28 cellular contexts compared by ENCODE assay signal in the genomic region with DNA sequence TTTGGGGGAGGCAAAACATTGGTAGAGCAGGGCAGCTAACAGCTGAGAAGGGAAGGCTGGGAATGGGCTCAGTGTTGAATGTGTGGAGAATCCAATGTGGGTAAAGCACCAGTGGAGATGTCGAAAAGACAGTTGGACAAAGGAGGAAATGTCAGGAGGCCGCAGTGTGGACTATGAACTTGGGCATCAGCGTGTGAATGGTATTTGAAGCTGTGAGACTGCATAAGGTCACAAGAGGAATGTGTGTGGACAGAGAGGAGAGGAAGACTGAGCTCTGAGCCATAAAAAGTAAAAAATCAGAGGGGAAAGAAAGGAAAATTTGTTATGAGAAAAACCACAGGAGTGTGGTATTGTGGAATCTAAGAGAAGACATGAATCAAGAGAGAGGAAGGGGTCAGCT.
"Had no signal": no experiment of that assay in that cellular context is flagged by ENCODE, and none has a peak within 500 bp of the region (broad histone marks: within the 10 kb centered on the region; RNA-seq: fewer than 3 reads in every experiment).

No MANE protein-coding gene starts in this region.

- H3K36me3 Mint-ChIP-seq: immature natural killer cell; naive thymus-derived CD8-positive, alpha-beta T cell; stimulated activated effector memory CD8-positive, alpha-beta T cell treated with anti-CD3 and anti-CD28 coated beads, Interleukin-12 subunit alpha, Interleukin-12 subunit beta, amount 100 ng/mL, for 72 hours; type B pancreatic cell had no signal

- FAIRE-seq: islet of Langerhans, kidney, pancreas, small intestine had no signal

- H3K9me3 Mint-ChIP-seq: neural crest cell; stimulated activated effector memory CD8-positive, alpha-beta T cell treated with anti-CD3 and anti-CD28 coated beads, Interleukin-12 subunit alpha, Interleukin-12 subunit beta, amount 100 ng/mL, for 72 hours; type B pancreatic cell had no signal

- ATAC-seq: left colon; left lung; lower lobe of right lung; naive thymus-derived CD8-positive, alpha-beta T cell; pancreas; psoas muscle; sciatic nerve; stimulated activated effector memory CD8-positive, alpha-beta T cell treated with anti-CD3 and anti-CD28 coated beads, Interleukin-12 subunit alpha, Interleukin-12 subunit beta, amount 100 ng/mL, for 72 hours; stimulated activated naive CD8-positive, alpha-beta T cell treated with anti-CD3 and anti-CD28 coated beads, Interleukin-15, amount 100 ng/mL, for 72 hours had no signal

- H3K4me3 ChIP-seq: left lung, lower lobe of right lung, pancreas, psoas muscle, right atrium auricular region, spleen, tibial nerve, uterus had no signal

- H3K27ac Mint-ChIP-seq: immature natural killer cell; naive thymus-derived CD8-positive, alpha-beta T cell; nephron; stimulated activated effector memory CD8-positive, alpha-beta T cell treated with anti-CD3 and anti-CD28 coated beads, Interleukin-12 subunit alpha, Interleukin-12 subunit beta, amount 100 ng/mL, for 72 hours; stimulated activated naive CD8-positive, alpha-beta T cell treated with anti-CD3 and anti-CD28 coated beads, Interleukin-15, amount 100 ng/mL, for 72 hours; type B pancreatic cell had no signal

- H3K27me3 ChIP-seq: left lung, pancreas, right atrium auricular region, spleen, tibial nerve, uterus had no signal

- DNase-seq: hypothalamus; immature natural killer cell; kidney; left colon; left lung; lower lobe of right lung; mammary epithelial cell; mesenchymal stem cell; naive thymus-derived CD8-positive, alpha-beta T cell; nucleus accumbens; pancreas; posterior cingulate gyrus; psoas muscle; small intestine; spleen; stimulated activated CD4-positive, alpha-beta T cell treated with anti-CD3 and anti-CD28 coated beads, Interleukin-4, amount 100 ng/mL, for 24 hours; stimulated activated naive CD4-positive, alpha-beta T cell treated with Interleukin-2 at 50 U/mL for 16 hours; stimulated activated naive CD8-positive, alpha-beta T cell treated with anti-CD3 and anti-CD28 coated beads, Interleukin-15, amount 100 ng/mL, for 72 hours; substantia nigra; uterus had no signal

- H3K4me1 Mint-ChIP-seq: immature natural killer cell; naive thymus-derived CD8-positive, alpha-beta T cell; neural crest cell; stimulated activated effector memory CD8-positive, alpha-beta T cell treated with anti-CD3 and anti-CD28 coated beads, Interleukin-12 subunit alpha, Interleukin-12 subunit beta, amount 100 ng/mL, for 72 hours; stimulated activated naive CD8-positive, alpha-beta T cell treated with anti-CD3 and anti-CD28 coated beads, Interleukin-15, amount 100 ng/mL, for 72 hours had no signal

- H3K4me3 Mint-ChIP-seq: immature natural killer cell; naive thymus-derived CD8-positive, alpha-beta T cell; nephron; neural crest cell; stimulated activated effector memory CD8-positive, alpha-beta T cell treated with anti-CD3 and anti-CD28 coated beads, Interleukin-12 subunit alpha, Interleukin-12 subunit beta, amount 100 ng/mL, for 72 hours; stimulated activated naive CD8-positive, alpha-beta T cell treated with anti-CD3 and anti-CD28 coated beads, Interleukin-15, amount 100 ng/mL, for 72 hours; type B pancreatic cell had no signal

- H3K36me3 ChIP-seq: left lung, lower lobe of right lung, pancreas, right atrium auricular region, spleen, tibial nerve, uterus had no signal

- H3K27ac ChIP-seq: left lung, lower lobe of right lung, pancreas, psoas muscle, right atrium auricular region, spleen, tibial nerve, uterus had no signal

- H3K4me1 ChIP-seq: left lung, lower lobe of right lung, pancreas, psoas muscle, right atrium auricular region, spleen, tibial nerve, uterus had no signal

- H3K9me3 ChIP-seq: left lung, lower lobe of right lung, pancreas, psoas muscle, right atrium auricular region, spleen, tibial nerve, uterus had no signal

- H3K27me3 Mint-ChIP-seq: stimulated activated naive CD8-positive, alpha-beta T cell treated with anti-CD3 and anti-CD28 coated beads, Interleukin-15, amount 100 ng/mL, for 72 hours had no signal
